Comparison of ENCODE assay signal across 8 cellular contexts in the genomic region with DNA sequence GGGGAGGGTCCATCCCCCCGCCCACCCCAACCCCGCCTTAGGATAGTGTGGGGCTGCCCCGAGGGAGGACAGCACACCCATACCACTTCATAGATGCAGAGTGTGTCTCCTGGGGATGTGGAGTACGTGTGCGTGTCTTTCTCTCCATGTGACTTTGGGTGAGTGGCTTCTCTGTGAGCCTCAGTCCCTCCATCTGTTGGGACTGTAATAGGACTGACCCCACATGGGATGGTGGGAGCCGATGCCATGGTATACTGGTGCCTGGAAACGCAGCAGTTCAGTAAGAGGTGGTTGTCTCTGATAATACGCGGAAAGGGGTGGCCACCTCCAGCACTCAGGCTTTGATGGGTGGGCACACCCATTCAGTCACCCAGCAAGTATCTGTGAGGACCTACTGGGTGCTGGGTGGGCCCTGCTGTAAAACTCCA. TPM values are rescaled to one million over a fixed set of nuclear protein-coding genes. Genes with fewer than 3 reads are reported as not detected.
DNase-seq lines count a peak whose midpoint lies in the region; ATAC-seq and TF ChIP-seq lines count a peak whose summit lies in the region.

No MANE protein-coding gene starts in this region.

- H3K27me3 ChIP-seq in right lobe of liver (no peaks in the 10 kb centered on the region), upper lobe of right lung (no peaks in the 10 kb centered on the region)

- no peaks in the 10 kb centered on the region for H3K9me3 Mint-ChIP-seq in activated naive CD8-positive, alpha-beta T cell treated with anti-CD3 and anti-CD28 coated beads, Interleukin-2, amount 50 U/mL, for 24 hours

- peak overlapping the region; percentile 64 to 69 (median 66) for H3K4me3 ChIP-seq in right lobe of liver
- peak overlapping the region; percentile 87 for H3K4me3 ChIP-seq in upper lobe of right lung

- H3K9me3 ChIP-seq in right lobe of liver (no peaks in the 10 kb centered on the region), upper lobe of right lung (no peaks in the 10 kb centered on the region)

- no peaks in the 10 kb centered on the region for H3K27me3 Mint-ChIP-seq in activated naive CD8-positive, alpha-beta T cell treated with anti-CD3 and anti-CD28 coated beads, Interleukin-2, amount 50 U/mL, for 24 hours

- peak overlapping the region; percentile 90 for H3K27ac Mint-ChIP-seq in activated naive CD8-positive, alpha-beta T cell treated with anti-CD3 and anti-CD28 coated beads, Interleukin-2, amount 50 U/mL, for 24 hours

- H3K27ac ChIP-seq in 22Rv1: peak overlapping the region; percentile 51
- peak overlapping the region; percentile 93 to 98 (median 94) for H3K27ac ChIP-seq in right lobe of liver
- peak overlapping the region; percentile 86 for H3K27ac ChIP-seq in upper lobe of right lung

- peaks cover 39% of the 10 kb centered on the region for H3K4me1 Mint-ChIP-seq in activated naive CD8-positive, alpha-beta T cell treated with anti-CD3 and anti-CD28 coated beads, Interleukin-2, amount 50 U/mL, for 24 hours

- no peak for TF ChIP-seq CTCF in 22Rv1 (IDR thresholded peaks at IDR 0.05)
- no peak for TF ChIP-seq CTCF in right lobe of liver (IDR thresholded peaks at IDR 0.05)
- no peak for TF ChIP-seq CTCF in upper lobe of right lung (IDR thresholded peaks at IDR 0.05)

- peaks cover 13% of the 10 kb centered on the region for H3K36me3 Mint-ChIP-seq in activated naive CD8-positive, alpha-beta T cell treated with anti-CD3 and anti-CD28 coated beads, Interleukin-2, amount 50 U/mL, for 24 hours (ENCODE audit: low read depth)

- peak; percentile 0 for ATAC-seq in HG02798 (IDR thresholded peaks at IDR 0.05; ENCODE audit: poor library complexity, unreplicated experiment)
- ATAC-seq in activated naive CD8-positive, alpha-beta T cell treated with anti-CD3 and anti-CD28 coated beads, Interleukin-2, amount 50 U/mL, for 24 hours: peak; percentile 31
- no peak for ATAC-seq in right lobe of liver
- ATAC-seq in upper lobe of right lung: no peak
- no peak for ATAC-seq in HG02678 (IDR thresholded peaks at IDR 0.05; ENCODE audit: unreplicated experiment)
- ATAC-seq in HG03045 (IDR thresholded peaks at IDR 0.05; ENCODE audit: unreplicated experiment): no peak

- H3K36me3 ChIP-seq in right lobe of liver (peaks cover 0 to 22% (median 4%) of the 10 kb centered on the region in 4 donors), upper lobe of right lung (peaks cover 28% of the 10 kb centered on the region)

- intact Hi-C loops in right lobe of liver (cut with DNase I) (no loop called here), upper lobe of right lung (cut with DNase I) (no loop called here)

- peak; percentile 28 for DNase-seq in activated naive CD8-positive, alpha-beta T cell treated with anti-CD3 and anti-CD28 coated beads, Interleukin-2, amount 50 U/mL, for 24 hours
- peak in 1 of 3 donors; percentile 51 for DNase-seq in right lobe of liver
- DNase-seq in upper lobe of right lung: no peak
- DNase-seq in NCI-H1105 (lab: John Stamatoyannopoulos, UW): no peak

- peaks cover 0 to 17% (median 5%) of the 10 kb centered on the region in 4 donors for H3K4me1 ChIP-seq in right lobe of liver
- peaks cover 40% of the 10 kb centered on the region for H3K4me1 ChIP-seq in upper lobe of right lung

- no peak for TF ChIP-seq POLR2A in right lobe of liver (IDR thresholded peaks at IDR 0.05)

- H3K4me3 Mint-ChIP-seq in activated naive CD8-positive, alpha-beta T cell treated with anti-CD3 and anti-CD28 coated beads, Interleukin-2, amount 50 U/mL, for 24 hours: peak overlapping the region; percentile 93

- 31% methylated on average over 5 of the region's 9 CpGs for WGBS in right lobe of liver (ENCODE audit: insufficient coverage, low coverage, low lambda C conversion rate, missing lambda C conversion rate)

RNA-seq across cellular contexts. Expression of a gene that starts 0.8 kb away (rescaled TPM):
- 10 to 100 TPM; 15.1 to 20.2 (median 16.9) TPM for total RNA-seq in right lobe of liver
- total RNA-seq in upper lobe of right lung: 58.9 TPM

RNA-seq across cellular contexts. Expression of a gene that starts 28.1 kb away (rescaled TPM):
- total RNA-seq in right lobe of liver (1 to 10 TPM; 5.8 to 9.5 (median 7.4) TPM), upper lobe of right lung (14.2 TPM)

RNA-seq across cellular contexts. Expression of a gene that starts 28.5 kb away (rescaled TPM):
- total RNA-seq in right lobe of liver: 10 to 100 TPM; 16.9 to 28.1 (median 23.7) TPM
- total RNA-seq in upper lobe of right lung: 68.5 TPM

RNA-seq across cellular contexts. Expression of a gene that starts 56.7 kb away (rescaled TPM):
- total RNA-seq in right lobe of liver (1 to 10 TPM in 3 of 6 experiments, under 1 TPM in 3; 0.46 to 1.6 (median 0.93) TPM), upper lobe of right lung (10.0 TPM)

Comparison
In these comparisons a context has a peak if more than half of its experiments do, and no peak if none do; other contexts are left out.
1. ATAC-seq: peak in HG02798 (single experiment) and activated naive CD8-positive, alpha-beta T cell treated with anti-CD3 and anti-CD28 coated beads, Interleukin-2, amount 50 U/mL, for 24 hours (single experiment); none in right lobe of liver (0 of 4), upper lobe of right lung (single experiment), HG02678 (single experiment) and HG03045 (single experiment).
2. Peak in every context shown above with its lines, with median percentiles within 50 percentile points of each other: H3K27ac ChIP-seq.